ENCODE assay signal across 21 cellular contexts in the genomic region with DNA sequence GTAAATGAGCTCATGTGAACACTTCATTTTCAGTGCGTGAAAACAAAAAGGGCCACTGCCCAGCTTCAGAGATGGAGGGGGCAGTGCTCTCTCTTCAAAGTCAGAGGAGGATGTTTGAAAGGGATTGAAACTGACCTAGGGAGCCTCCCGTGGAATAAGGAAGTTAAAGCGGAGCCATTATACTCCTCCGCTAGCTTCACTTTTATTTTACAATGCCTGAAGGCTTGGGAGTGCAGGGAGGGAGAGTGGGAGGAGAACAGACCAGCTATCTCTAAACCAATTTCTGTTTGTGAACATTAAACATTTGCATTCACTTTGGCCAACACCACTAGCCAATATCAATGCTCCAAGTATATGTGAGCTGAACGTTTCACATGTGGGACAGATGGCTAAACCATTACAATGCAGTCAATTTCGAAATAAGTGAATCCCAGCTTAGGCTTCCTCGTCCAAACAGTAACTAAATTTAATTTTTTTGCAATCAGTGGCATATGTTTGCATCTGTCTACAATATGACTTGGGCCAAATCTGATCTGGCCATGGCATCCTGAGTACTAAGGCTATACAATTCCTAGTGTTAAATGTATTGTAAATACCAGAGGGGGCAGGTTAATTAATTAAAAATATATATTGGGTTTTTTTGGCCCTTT.
DNase-seq lines count a peak whose midpoint lies in the region; ATAC-seq and TF ChIP-seq lines count a peak whose summit lies in the region.
"Had no signal": no experiment of that assay in that cellular context is flagged by ENCODE, and none has a peak within 500 bp of the region (broad histone marks: within the 10 kb centered on the region; RNA-seq: fewer than 3 reads in every experiment).

No MANE protein-coding gene starts in this region.

- H3K27me3 ChIP-seq in lower lobe of right lung (ENCODE audit: low read depth) (no peaks in the 10 kb centered on the region), gastroesophageal sphincter (no peaks in the 10 kb centered on the region), gastrocnemius medialis (no peaks in the 10 kb centered on the region)
- H3K27me3 ChIP-seq in effector memory CD4-positive, alpha-beta T cell (replicated peaks; ENCODE audit: control insufficient read depth, insufficient read depth, low read length, poor library complexity, severe bottlenecking) = no peaks in the 10 kb centered on the region
- H3K27me3 ChIP-seq: adrenal gland, BLaER1 had no signal

- TF ChIP-seq EP300 in gastroesophageal sphincter (IDR thresholded peaks at IDR 0.05) = no peak

- TF ChIP-seq POLR2A in gastroesophageal sphincter (IDR thresholded peaks at IDR 0.05) = no peak
- TF ChIP-seq POLR2A in gastrocnemius medialis (IDR thresholded peaks at IDR 0.05) = no peak

- no peaks in the 10 kb centered on the region for H3K4me1 ChIP-seq in lower lobe of right lung
- peaks cover 0 to 5% (median 4%) of the 10 kb centered on the region in 3 donors for H3K4me1 ChIP-seq in gastroesophageal sphincter
- peaks cover 0 to 7% of the 10 kb centered on the region in 2 donors for H3K4me1 ChIP-seq in gastrocnemius medialis
- H3K4me1 ChIP-seq in effector memory CD4-positive, alpha-beta T cell (ENCODE audit: control insufficient read depth, insufficient read depth, low read length, poor library complexity, severe bottlenecking) = no peaks in the 10 kb centered on the region
- H3K4me1 ChIP-seq: BLaER1, HAP-1 had no signal

- intact Hi-C loops in lower lobe of right lung (cut with DNase I) (no loop called here), gastrocnemius medialis (cut with DNase I; ENCODE audit: low total_unique reads) (no loop called here)

- TF ChIP-seq CTCF in brain (conservative IDR thresholded peaks at IDR 0.05) (no peak), lower lobe of right lung (IDR thresholded peaks at IDR 0.05) (no peak), gastroesophageal sphincter (IDR thresholded peaks at IDR 0.05) (no peak), gastrocnemius medialis (IDR thresholded peaks at IDR 0.05 in 4 of 5, conservative IDR thresholded peaks at IDR 0.05 in 1 of 5) (no peak)

- H3K27ac Mint-ChIP-seq in brain = peak overlapping the region in 4 of 5 experiments; percentile 6 to 59 (median 12)
- H3K27ac Mint-ChIP-seq: activated T-helper 17 cell treated with anti-CD3 and anti-CD28 coated beads, Interleukin-2, amount 50 U/mL, for 72 hours had no signal

- H3K27ac ChIP-seq in lower lobe of right lung (no peak overlapping the region), gastroesophageal sphincter (no peak overlapping the region), gastrocnemius medialis (no peak overlapping the region)
- no peak overlapping the region for H3K27ac ChIP-seq in effector memory CD4-positive, alpha-beta T cell (ENCODE audit: insufficient read depth, low read length, poor library complexity, severe bottlenecking)
- H3K27ac ChIP-seq: adrenal gland, BLaER1, KMS-11 had no signal

- H3K4me3 ChIP-seq in lower lobe of right lung (peak overlapping the region; percentile 21), gastroesophageal sphincter (no peak overlapping the region), gastrocnemius medialis (no peak overlapping the region)
- no peak overlapping the region for H3K4me3 ChIP-seq in effector memory CD4-positive, alpha-beta T cell (ENCODE audit: insufficient read depth, low read depth, low read length, poor library complexity, severe bottlenecking)
- H3K4me3 ChIP-seq: adrenal gland, BLaER1, HAP-1 had no signal

- no peaks in the 10 kb centered on the region for H3K9me3 Mint-ChIP-seq in brain

- ATAC-seq in lower lobe of right lung = no peak
- no peak for ATAC-seq in gastroesophageal sphincter
- no peak for ATAC-seq in gastrocnemius medialis
- ATAC-seq: activated T-helper 17 cell treated with anti-CD3 and anti-CD28 coated beads, Interleukin-2, amount 50 U/mL, for 72 hours; sciatic nerve had no signal

- H3K9me3 ChIP-seq in lower lobe of right lung = no peaks in the 10 kb centered on the region
- H3K9me3 ChIP-seq in gastroesophageal sphincter = no peaks in the 10 kb centered on the region
- H3K9me3 ChIP-seq in gastrocnemius medialis = no peaks in the 10 kb centered on the region
- H3K9me3 ChIP-seq in effector memory CD4-positive, alpha-beta T cell (ENCODE audit: control insufficient read depth, low read length) = no peaks in the 10 kb centered on the region
- H3K9me3 ChIP-seq: adrenal gland, BLaER1, HAP-1 had no signal

- H3K36me3 ChIP-seq in lower lobe of right lung = no peaks in the 10 kb centered on the region
- no peaks in the 10 kb centered on the region for H3K36me3 ChIP-seq in gastroesophageal sphincter
- no peaks in the 10 kb centered on the region for H3K36me3 ChIP-seq in gastrocnemius medialis
- H3K36me3 ChIP-seq in effector memory CD4-positive, alpha-beta T cell (ENCODE audit: control insufficient read depth, insufficient read depth, low read length) = no peaks in the 10 kb centered on the region
- H3K36me3 ChIP-seq: adrenal gland, BLaER1, HAP-1 had no signal

- peak overlapping the region in 3 of 5 experiments; percentile 13 to 43 (median 20) for H3K4me3 Mint-ChIP-seq in brain
- H3K4me3 Mint-ChIP-seq: activated T-helper 17 cell treated with anti-CD3 and anti-CD28 coated beads, Interleukin-2, amount 50 U/mL, for 72 hours had no signal

- in situ Hi-C loops in gastrocnemius medialis (cut with MboI; ENCODE audit: low sequenced_read_pairs in 4 of 4) = no loop called here

- H3K27me3 Mint-ChIP-seq in brain = no peaks in the 10 kb centered on the region

- no peaks in the 10 kb centered on the region for H3K36me3 Mint-ChIP-seq in brain

- DNase-seq in Ammon's horn (ENCODE audit: low spot score) (peak; percentile 8), M059J (ENCODE audit: low read depth) (peak; percentile 5), lower lobe of right lung (no peak), gastrocnemius medialis (no peak)
- DNase-seq in stimulated activated CD4-positive, alpha-beta T cell treated with anti-CD3 and anti-CD28 coated beads, Interleukin-4, amount 100 ng/mL, for 24 hours = no peak
- no peak for DNase-seq in effector memory CD4-positive, alpha-beta T cell
- DNase-seq: activated CD4-positive, CD25-positive, alpha-beta regulatory T cell; activated CD8-positive, alpha-beta memory T cell treated with anti-CD3 and anti-CD28 coated beads for 24 hours; adrenal gland; cerebellar nuclear complex; NCI-H187; RPMI8226; stimulated activated CD4-positive, alpha-beta T cell treated with anti-CD3 and anti-CD28 coated beads, Interleukin-1b, Interleukin-23, amount 100 ng/mL, for 48 hours; T-helper 1 cell had no signal

- peaks cover 38% of the 10 kb centered on the region for H3K4me1 Mint-ChIP-seq in brain
- H3K4me1 Mint-ChIP-seq: activated T-helper 17 cell treated with anti-CD3 and anti-CD28 coated beads, Interleukin-2, amount 50 U/mL, for 72 hours had no signal

- 81 to 86% methylated on average over 6 to 7 of the region's 7 CpGs for WGBS in gastroesophageal sphincter (ENCODE audit: low coverage in 1 of 2), 2 donors

Comparison
In these comparisons a context has a peak if more than half of its experiments do, and no peak if none do; other contexts are left out.
1. DNase-seq: peak in Ammon's horn (single experiment) and M059J (single experiment); none in lower lobe of right lung (single experiment), gastrocnemius medialis (0 of 2), stimulated activated CD4-positive, alpha-beta T cell treated with anti-CD3 and anti-CD28 coated beads, Interleukin-4, amount 100 ng/mL, for 24 hours (single experiment) and effector memory CD4-positive, alpha-beta T cell (0 of 3).